Comparison of ENCODE assay signal across 1 cellular context in the genomic region with DNA sequence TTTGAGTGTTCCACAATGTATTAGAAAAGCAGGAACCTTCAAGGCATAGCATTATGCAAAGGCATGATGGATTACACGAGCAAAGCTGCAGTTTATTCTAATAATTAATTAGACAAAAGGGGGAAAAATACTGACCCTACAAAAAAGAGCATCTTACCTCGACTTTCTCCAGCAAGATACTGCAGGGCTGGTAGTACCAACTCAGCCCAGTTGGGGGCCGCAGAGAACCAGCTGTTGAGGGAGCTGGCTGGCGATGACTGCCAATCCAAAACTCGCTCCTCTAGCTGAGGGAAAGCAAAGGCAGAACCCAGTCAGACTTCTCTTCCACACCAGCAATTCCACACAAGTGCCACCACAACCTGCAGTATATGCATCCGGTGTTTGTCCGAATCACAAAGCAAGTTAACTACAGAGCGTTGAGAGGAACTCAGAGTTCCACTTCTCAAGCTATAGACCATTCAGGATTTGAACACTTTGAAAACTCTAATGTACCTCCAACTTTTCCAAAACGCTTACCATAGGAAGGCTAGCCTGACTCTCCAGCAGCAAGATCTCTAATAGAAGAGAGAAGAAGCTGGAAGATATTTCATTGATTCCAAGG.
TF ChIP-seq lines count a peak whose summit lies in the region.

No MANE protein-coding gene starts in this region.

TF ChIP-seq in HCT116, 20 proteins besides CTCF, POLR2A, EP300 and RAD21 (continued from another document):
- TF ChIP-seq SP1 (IDR thresholded peaks at IDR 0.05; ENCODE audit: low read depth) (no peak), SRF (IDR thresholded peaks at IDR 0.05; ENCODE audit: low read depth) (no peak), ZNF274 (IDR thresholded peaks at IDR 0.05; ENCODE audit: low read depth, low read length) (no peak), EGR1 (IDR thresholded peaks at IDR 0.05; ENCODE audit: low read depth) (no peak), TCF7L2 (IDR thresholded peaks at IDR 0.05; ENCODE audit: borderline replicate concordance, extremely low read depth, insufficient read depth, insufficient read length) (no peak), ZFX (IDR thresholded peaks at IDR 0.05) (no peak), YY1 (IDR thresholded peaks at IDR 0.05; ENCODE audit: extremely low read depth, insufficient replicate concordance, low read depth, low read length) (no peak), POLR2AphosphoS5 (IDR thresholded peaks at IDR 0.05; ENCODE audit: low read depth, low read length) (no peak)
